Comparison of ENCODE assay signal across 8 cellular contexts in genomic region chr3:42117175-42118008, GRCh38. TPM values are rescaled to one million over a fixed set of nuclear protein-coding genes. Genes with fewer than 3 reads are reported as not detected.
DNase-seq lines count a peak whose midpoint lies in the region; ATAC-seq and TF ChIP-seq lines count a peak whose summit lies in the region.

No MANE protein-coding gene starts in this region.

- POLR2A ChIA-PET in Caco-2 (lab: Charles Lee): interaction anchor here (0.8 to 1.0 kb wide), 2 partner anchors 13 to 74 kb away, joined by 3 to 4 read pairs; no protein-coding TSS in a partner anchor

- H3K9me3 Mint-ChIP-seq in Caco-2 (ENCODE audit: unreplicated experiment) (no peaks in the 10 kb centered on the region), memory B cell (no peaks in the 10 kb centered on the region)

- H3K27ac ChIP-seq in colonic mucosa: no peak overlapping the region

- TSS peak; percentile 68 for BruUV-seq in Caco-2 (replicated peaks; lab: Mats Ljungman, UMichigan)

- ATAC-seq in memory B cell (ENCODE audit: low read depth): no peak
- ATAC-seq in HG03521 (IDR thresholded peaks at IDR 0.05; ENCODE audit: unreplicated experiment): no peak
- no peak for ATAC-seq in HG03460 (IDR thresholded peaks at IDR 0.05; ENCODE audit: unreplicated experiment)
- ATAC-seq in GM21529 (IDR thresholded peaks at IDR 0.05; ENCODE audit: unreplicated experiment): no peak

- no peaks in the 10 kb centered on the region for H3K27me3 Mint-ChIP-seq in Caco-2 (ENCODE audit: insufficient read depth, unreplicated experiment)
- H3K27me3 Mint-ChIP-seq in memory B cell: no peaks in the 10 kb centered on the region

- CTCF ChIA-PET in Caco-2 (lab: Charles Lee): interaction anchor here (0.6 to 4.6 kb wide), 16 partner anchors 9 to 1418 kb away, joined by 3 to 183 read pairs (median 5); no protein-coding TSS in a partner anchor

- no peaks in the 10 kb centered on the region for H3K27me3 ChIP-seq in Caco-2 (replicated peaks; ENCODE audit: control insufficient read depth, insufficient read depth, low read length)
- no peaks in the 10 kb centered on the region for H3K27me3 ChIP-seq in colonic mucosa

- H3K4me1 Mint-ChIP-seq in Caco-2 (ENCODE audit: low read depth, unreplicated experiment) (peaks cover 27% of the 10 kb centered on the region), memory B cell (peaks cover 49% of the 10 kb centered on the region)

- H3K4me3 ChIP-seq in Caco-2 (ENCODE audit: low read depth, low read length) (no peak overlapping the region), colonic mucosa (no peak overlapping the region)

- H3K4me1 ChIP-seq in Caco-2 (peaks cover 39% of the 10 kb centered on the region), colonic mucosa (peaks cover 4% of the 10 kb centered on the region)

- intact Hi-C loops in Caco-2 (cut with micrococcal nuclease; ENCODE audit: unreplicated experiment) (loop anchor here (1.0 kb wide), 5 partner anchors 13 to 327 kb away; no protein-coding TSS in a partner anchor), colonic mucosa (cut with DNase I) (loop anchor here (1.0 kb wide), 1 partner anchor 73 kb away; no protein-coding TSS in a partner anchor)

- TF ChIP-seq CTCF in Caco-2 (IDR thresholded peaks at IDR 0.05; ENCODE audit: insufficient read depth in 1 of 2, low read depth in 1 of 2, low read length in 1 of 2, severe bottlenecking in 1 of 2, unreplicated experiment in 1 of 2) (peak; percentile 75 to 86), colonic mucosa (IDR thresholded peaks at IDR 0.05) (peak; percentile 48)

- H3K27ac Mint-ChIP-seq in Caco-2 (ENCODE audit: unreplicated experiment): peak overlapping the region; percentile 79
- peak overlapping the region; percentile 30 for H3K27ac Mint-ChIP-seq in memory B cell

- DNase-seq in Caco-2 (peak; percentile 59 to 71), M059J (ENCODE audit: low read depth) (peak; percentile 85), colonic mucosa (no peak), memory B cell (ENCODE audit: low spot score in 2 of 2) (no peak), NCI-H1694 treated with DMSO at 0.1 percent for 48 hours (lab: John Stamatoyannopoulos, UW) (no peak)

- H3K9ac ChIP-seq in colonic mucosa (ENCODE audit: low read depth in 2 of 2, low read length in 2 of 2): no peak overlapping the region

- H3K9me3 ChIP-seq in Caco-2: no peaks in the 10 kb centered on the region
- no peaks in the 10 kb centered on the region for H3K9me3 ChIP-seq in colonic mucosa

- no peaks in the 10 kb centered on the region for H3K36me3 ChIP-seq in Caco-2 (ENCODE audit: control insufficient read depth, insufficient read depth, low read length)
- H3K36me3 ChIP-seq in colonic mucosa: no peaks in the 10 kb centered on the region

- H3K4me3 Mint-ChIP-seq in Caco-2 (ENCODE audit: unreplicated experiment) (peak overlapping the region; percentile 39), memory B cell (no peak overlapping the region)

- H3K36me3 Mint-ChIP-seq in Caco-2 (ENCODE audit: insufficient read depth, unreplicated experiment) (peaks cover 5% of the 10 kb centered on the region), memory B cell (peaks cover 10% of the 10 kb centered on the region)

RNA-seq across cellular contexts. Expression of gene TRAK1, which starts 26.2 kb away (rescaled TPM):
- total RNA-seq in Caco-2 (2022): 33.3 TPM in 2 replicates
- total RNA-seq in M059J (2014; rRNA removed; shearing (Covaris generic)): 6.4 and 9.6 TPM in 2 replicates
- 10 to 100 TPM; 58.9 to 70.3 TPM for total RNA-seq in colonic mucosa

Comparison
In these comparisons a context has a peak if more than half of its experiments do, and no peak if none do; other contexts are left out.
1. DNase-seq: peak in Caco-2 (2 of 2) and M059J (single experiment); none in colonic mucosa (single experiment), memory B cell (0 of 2) and NCI-H1694 treated with DMSO at 0.1 percent for 48 hours (single experiment).